ENCODE assay signal across 15 cellular contexts in the genomic region with DNA sequence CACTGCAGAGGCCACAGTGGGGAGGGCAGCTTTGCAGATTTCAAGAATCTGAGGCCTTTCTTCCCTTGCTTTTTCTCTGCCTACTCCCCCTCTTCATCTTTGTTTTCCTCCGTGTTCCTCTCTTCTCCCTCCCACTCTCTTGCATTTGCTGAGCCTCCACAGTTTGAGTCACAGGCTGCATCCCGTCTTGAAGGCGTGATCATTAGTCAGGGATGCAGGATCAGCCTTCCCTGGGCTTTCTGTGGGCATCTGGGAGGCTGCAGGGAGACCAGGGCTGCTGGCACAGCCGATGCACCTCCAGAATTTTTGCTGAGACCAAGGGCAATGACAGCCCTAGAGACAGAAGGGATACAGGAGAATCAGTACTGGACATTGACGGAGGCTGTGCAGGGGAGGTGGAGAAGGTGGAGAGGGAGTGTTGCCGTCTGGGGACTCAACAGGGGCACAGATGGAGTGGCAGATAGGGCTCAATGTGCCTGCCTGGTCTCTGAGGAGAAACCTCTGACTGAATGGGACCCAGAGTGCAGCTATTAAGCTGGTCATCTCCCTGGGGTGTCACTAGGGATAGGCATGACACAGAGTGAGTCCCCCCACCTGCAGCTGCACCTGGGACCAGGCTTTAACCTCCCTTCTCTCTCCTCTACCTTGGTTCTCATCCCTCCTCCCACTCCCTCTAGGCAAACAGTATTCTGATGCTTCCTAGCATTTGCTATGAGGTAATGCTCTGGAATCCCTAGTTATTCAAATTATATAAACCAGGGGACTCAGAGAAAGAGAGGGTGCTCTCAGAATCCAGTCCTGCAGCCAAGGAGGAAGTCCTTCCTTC. TPM values are rescaled to one million over a fixed set of nuclear protein-coding genes. Genes with fewer than 3 reads are reported as not detected.
DNase-seq lines count a peak whose midpoint lies in the region; ATAC-seq and TF ChIP-seq lines count a peak whose summit lies in the region.
"Had no signal": no experiment of that assay in that cellular context is flagged by ENCODE, and none has a peak within 500 bp of the region (broad histone marks: within the 10 kb centered on the region; RNA-seq: fewer than 3 reads in every experiment).

No MANE protein-coding gene starts in this region.

- H2AFZ ChIP-seq in PC-3 (ENCODE audit: low read length) = no peak overlapping the region

- no peaks in the 10 kb centered on the region for H3K9me3 ChIP-seq in BLaER1
- H3K9me3 ChIP-seq in PC-3 (ENCODE audit: low read length) = no peaks in the 10 kb centered on the region
- H3K9me3 ChIP-seq: gastroesophageal sphincter had no signal

- POLR2A ChIA-PET in PC-3 (lab: Charles Lee; ENCODE audit: unreplicated experiment) = no interaction called here

- TF ChIP-seq CTCF in PC-3 (conservative IDR thresholded peaks at IDR 0.05; ENCODE audit: low read depth, low read length) (no peak), dorsolateral prefrontal cortex (IDR thresholded peaks at IDR 0.05 in 54 of 56, conservative IDR thresholded peaks at IDR 0.05 in 2 of 56; ENCODE audit: low read depth in 1 of 56, partially characterized antibody in 56 of 56) (no peak)

- H3K36me3 ChIP-seq in BLaER1 (no peaks in the 10 kb centered on the region), PC-3 (ENCODE audit: low read depth, low read length) (no peaks in the 10 kb centered on the region)

- H3K9ac ChIP-seq in BLaER1 (no peak overlapping the region), PC-3 (ENCODE audit: low read length) (no peak overlapping the region)

- H3K27me3 ChIP-seq in BLaER1 = no peaks in the 10 kb centered on the region
- H3K27me3 ChIP-seq in PC-3 (ENCODE audit: low read length) = no peaks in the 10 kb centered on the region
- H3K27me3 ChIP-seq in dorsolateral prefrontal cortex = no peaks in the 10 kb centered on the region
- H3K27me3 ChIP-seq: gastroesophageal sphincter had no signal

- no TSS peak for BruUV-seq in PC-3 (replicated peaks; lab: Mats Ljungman, UMichigan)

- ATAC-seq in PC-3 (peak; percentile 27; the same call in 1 of the 2 replicates), HG02981 (IDR thresholded peaks at IDR 0.05; ENCODE audit: unreplicated experiment) (no peak), GM18909 (IDR thresholded peaks at IDR 0.05; ENCODE audit: poor library complexity, unreplicated experiment) (no peak), GM18907 (IDR thresholded peaks at IDR 0.05; ENCODE audit: unreplicated experiment) (no peak)
- ATAC-seq: activated CD8-positive, alpha-beta memory T cell treated with anti-CD3 and anti-CD28 coated beads, Interleukin-2, amount 10 ng/mL, durations not matched to agents 7 days and 5 days; gastroesophageal sphincter; stimulated activated naive CD8-positive, alpha-beta T cell treated with anti-CD3 and anti-CD28 coated beads, Interleukin-15, Interleukin-2, amounts not matched to agents 100 U/mL and 50 U/mL, for 24 hours had no signal

- CTCF ChIA-PET in PC-3 (lab: Charles Lee) = no interaction called here

- H3K4me1 ChIP-seq in BLaER1 = peaks cover 19% of the 10 kb centered on the region
- peaks cover 14% of the 10 kb centered on the region for H3K4me1 ChIP-seq in PC-3 (ENCODE audit: insufficient read depth, low read length)

- no peak overlapping the region for H3K4me3 ChIP-seq in BLaER1
- H3K4me3 ChIP-seq in PC-3 (ENCODE audit: low read length) = no peak overlapping the region
- no peak overlapping the region for H3K4me3 ChIP-seq in dorsolateral prefrontal cortex
- H3K4me3 ChIP-seq: gastroesophageal sphincter had no signal

- no peaks in the 10 kb centered on the region for H3K79me2 ChIP-seq in PC-3 (ENCODE audit: low read length)

- no peak overlapping the region; the same call in 1 of the 2 replicates for H3K27ac ChIP-seq in BLaER1
- no peak overlapping the region for H3K27ac ChIP-seq in PC-3 (ENCODE audit: low read length)
- H3K27ac ChIP-seq in dorsolateral prefrontal cortex = peak overlapping the region in 51 of 59 donors; percentile 8 to 87 (median 66)
- H3K27ac ChIP-seq: gastroesophageal sphincter had no signal

- H4K20me1 ChIP-seq in BLaER1 = no peaks in the 10 kb centered on the region
- no peaks in the 10 kb centered on the region for H4K20me1 ChIP-seq in PC-3 (ENCODE audit: low read length)

- intact Hi-C loops in PC-3 (cut with micrococcal nuclease) (no loop called here), dorsolateral prefrontal cortex (cut with DNase I) (no loop called here)

- H3K4me2 ChIP-seq in BLaER1 = peak overlapping the region; percentile 69
- no peak overlapping the region for H3K4me2 ChIP-seq in PC-3 (ENCODE audit: low read length)

- no peaks in the 10 kb centered on the region for H3K9me2 ChIP-seq in PC-3 (replicated peaks; ENCODE audit: low read length)

- DNase-seq in PC-3 (no peak), dorsolateral prefrontal cortex (peak in 7 of 10 donors; percentile 46 to 74 (median 53)), occipital lobe (lab: John Stamatoyannopoulos, UW) (peak; percentile 68), activated gamma-delta T cell (lab: John Stamatoyannopoulos, UW) (no peak)
- DNase-seq: activated CD8-positive, alpha-beta memory T cell treated with anti-CD3 and anti-CD28 coated beads, Interleukin-2, amount 10 ng/mL, durations not matched to agents 7 days and 5 days; kidney; NCI-H187; NCI-H774; SIG-M5; stimulated activated naive CD8-positive, alpha-beta T cell treated with anti-CD3 and anti-CD28 coated beads, Interleukin-15, Interleukin-2, amounts not matched to agents 100 U/mL and 50 U/mL, for 24 hours had no signal

- no peaks in the 10 kb centered on the region for H3F3A ChIP-seq in PC-3 (ENCODE audit: low read length, unreplicated experiment)

RNA-seq across cellular contexts. Expression of a gene that starts 29.0 kb away (rescaled TPM):
- total RNA-seq in PC-3 (2014; rRNA removed) = 2.0 and 3.1 TPM in 2 replicates
- 10 to 100 TPM; 10.6 to 31.2 (median 20.7) TPM for total RNA-seq in dorsolateral prefrontal cortex
- total RNA-seq in occipital lobe = 14.3 TPM

RNA-seq across cellular contexts. Expression of a gene that starts 41.2 kb away (rescaled TPM):
- 4.6 and 7.9 TPM in 2 replicates for total RNA-seq in PC-3 (2014; rRNA removed)
- 100 to 1,000 TPM in 6 of 120 experiments, 10 to 100 TPM in 114; 44.3 to 131 (median 75.5) TPM for total RNA-seq in dorsolateral prefrontal cortex
- total RNA-seq in occipital lobe = 47.1 TPM

Comparison
In these comparisons a context has a peak if more than half of its experiments do, and no peak if none do; other contexts are left out.
1. H3K27ac ChIP-seq: peak in dorsolateral prefrontal cortex (51 of 59); none in BLaER1 (single experiment) and PC-3 (single experiment).
2. DNase-seq: peak in dorsolateral prefrontal cortex (7 of 10) and occipital lobe (single experiment); none in PC-3 (single experiment) and activated gamma-delta T cell (single experiment).